ENCODE assay signal across 26 cellular contexts in the genomic region with DNA sequence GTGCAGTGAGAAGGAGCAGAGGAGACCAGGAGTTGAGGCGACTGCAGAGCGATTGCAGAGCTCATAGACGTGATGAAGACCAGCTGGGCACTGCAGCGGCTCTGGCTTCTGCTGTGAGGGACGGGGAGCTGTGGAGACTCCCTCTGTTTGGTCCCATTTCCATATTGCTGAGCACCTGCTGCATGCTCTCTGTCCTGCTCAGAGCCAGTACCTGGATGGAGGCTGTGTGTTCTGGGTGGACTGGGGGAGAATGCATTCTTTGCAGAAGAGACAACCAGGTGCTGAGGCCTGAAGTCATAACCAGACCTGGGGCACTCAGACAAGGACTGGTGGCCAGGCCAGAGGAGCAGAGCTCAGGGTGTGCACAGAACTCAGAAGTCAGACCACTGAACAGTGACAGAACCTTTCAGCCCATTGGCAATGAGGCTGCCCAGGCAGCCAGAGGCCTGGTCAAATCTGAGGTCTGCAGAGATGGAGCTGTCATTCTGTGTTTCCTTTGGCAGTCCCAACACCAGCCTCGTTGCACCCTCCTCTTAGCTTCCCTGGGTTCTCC.
"Had no signal": no experiment of that assay in that cellular context is flagged by ENCODE, and none has a peak within 500 bp of the region (broad histone marks: within the 10 kb centered on the region; RNA-seq: fewer than 3 reads in every experiment).

No MANE protein-coding gene starts in this region.

- DNase-seq: activated CD4-positive, alpha-beta memory T cell treated with anti-CD3 and anti-CD28 coated beads for 36 hours; activated CD4-positive, alpha-beta T cell treated with anti-CD3 and anti-CD28 coated beads, Interleukin-2, amount 10 ng/mL, durations not matched to agents 24 days and 14 days; activated CD4-positive, CD25-positive, alpha-beta regulatory T cell treated with anti-CD3 and anti-CD28 coated beads, Interleukin-2, amount 50 U/mL, for 72 hours; activated gamma-delta T cell treated with Interleukin-2 at 50 U/mL for 16 hours; activated naive CD4-positive, alpha-beta T cell treated with anti-CD3 and anti-CD28 coated beads, Interleukin-2, amount 50 U/mL, for 16 hours; activated T-cell treated with anti-CD3 and anti-CD28 coated beads, Interleukin-2, amount 50 U/mL, for 4 hours; amniotic stem cell; dermis blood vessel endothelial cell; effector CD4-positive, alpha-beta T cell; esophagus squamous epithelium; foreskin melanocyte; left ventricle myocardium inferior; midbrain; naive thymus-derived CD4-positive, alpha-beta T cell; occipital lobe; stimulated activated CD4-positive, alpha-beta T cell treated with anti-CD3 and anti-CD28 coated beads, Interleukin-2, amount 100 ng/mL, for 48 hours; stimulated activated naive CD8-positive, alpha-beta T cell treated with anti-CD3 and anti-CD28 coated beads, Interleukin-15, Interleukin-2, amounts not matched to agents 100 U/mL and 50 U/mL, for 24 hours; T-helper 17 cell had no signal

- H3K4me3 ChIP-seq: esophagus squamous epithelium, left ventricle myocardium inferior, thoracic aorta, vagina had no signal

- H3K27ac ChIP-seq: epithelial cell of prostate, esophagus squamous epithelium, left ventricle myocardium inferior, thoracic aorta, vagina had no signal

- H3K9me3 ChIP-seq: left ventricle myocardium inferior, right lobe of liver, thoracic aorta, vagina had no signal

- H3K27me3 Mint-ChIP-seq: activated CD4-positive, alpha-beta T cell treated with anti-CD3 and anti-CD28 coated beads, Interleukin-2, amount 10 ng/mL, durations not matched to agents 24 days and 14 days; activated T-helper 17 cell treated with anti-CD3 and anti-CD28 coated beads, Interleukin-2, amount 50 U/mL, for 72 hours; central memory CD8-positive, alpha-beta T cell; T-helper 17 cell; type B pancreatic cell had no signal

- H3K4me3 Mint-ChIP-seq: activated CD4-positive, alpha-beta memory T cell treated with anti-CD3 and anti-CD28 coated beads for 36 hours; activated CD4-positive, alpha-beta T cell treated with anti-CD3 and anti-CD28 coated beads, Interleukin-2, amount 10 ng/mL, durations not matched to agents 24 days and 14 days; T-helper 17 cell; type B pancreatic cell had no signal

- H3K27ac Mint-ChIP-seq: activated CD4-positive, alpha-beta memory T cell treated with anti-CD3 and anti-CD28 coated beads for 36 hours; activated CD4-positive, alpha-beta T cell treated with anti-CD3 and anti-CD28 coated beads, Interleukin-2, amount 10 ng/mL, durations not matched to agents 24 days and 14 days; activated T-helper 17 cell treated with anti-CD3 and anti-CD28 coated beads, Interleukin-2, amount 50 U/mL, for 72 hours; T-helper 17 cell; type B pancreatic cell had no signal

- H3K36me3 ChIP-seq: left ventricle myocardium inferior, thoracic aorta, vagina had no signal

- ATAC-seq: activated T-cell treated with anti-CD3 and anti-CD28 coated beads, Interleukin-2, amount 50 U/mL, for 4 hours; activated T-helper 17 cell treated with anti-CD3 and anti-CD28 coated beads, Interleukin-2, amount 50 U/mL, for 72 hours; naive thymus-derived CD4-positive, alpha-beta T cell; stimulated activated naive CD8-positive, alpha-beta T cell treated with anti-CD3 and anti-CD28 coated beads, Interleukin-15, Interleukin-2, amounts not matched to agents 100 U/mL and 50 U/mL, for 24 hours; T-helper 17 cell had no signal

- H3K9me3 Mint-ChIP-seq: activated CD4-positive, alpha-beta memory T cell treated with anti-CD3 and anti-CD28 coated beads for 36 hours; activated CD4-positive, alpha-beta T cell treated with anti-CD3 and anti-CD28 coated beads, Interleukin-2, amount 10 ng/mL, durations not matched to agents 24 days and 14 days; activated T-cell treated with anti-CD3 and anti-CD28 coated beads, Interleukin-2, amount 50 U/mL, for 4 hours; activated T-helper 17 cell treated with anti-CD3 and anti-CD28 coated beads, Interleukin-2, amount 50 U/mL, for 72 hours; central memory CD8-positive, alpha-beta T cell; type B pancreatic cell had no signal

- H3K27me3 ChIP-seq: right lobe of liver, vagina had no signal

- H3K36me3 Mint-ChIP-seq: type B pancreatic cell had no signal

- FAIRE-seq: colon had no signal
